22 cellular contexts compared by ENCODE assay signal in the genomic region with DNA sequence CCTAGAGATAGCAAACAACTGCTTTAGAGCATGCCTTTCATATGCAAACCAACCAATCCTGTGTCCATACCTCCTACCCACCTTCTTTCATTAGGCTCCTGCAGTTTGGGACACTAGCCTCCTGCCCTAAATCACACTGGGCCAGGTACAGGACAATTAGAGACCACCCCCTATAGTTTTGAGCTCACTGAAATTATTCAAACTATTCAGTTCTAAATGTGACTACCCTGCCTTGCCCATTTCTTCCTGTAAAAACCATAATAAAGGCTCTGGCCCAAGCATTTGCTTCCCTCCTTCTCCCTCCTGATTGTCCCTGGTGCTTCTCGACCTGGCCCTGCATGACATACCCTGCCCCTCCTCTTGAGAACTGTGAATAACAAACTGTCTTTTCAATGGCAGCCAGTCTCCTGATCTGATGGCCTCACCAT. TPM values are rescaled to one million over a fixed set of nuclear protein-coding genes. Genes with fewer than 3 reads are reported as not detected.
DNase-seq lines count a peak whose midpoint lies in the region; ATAC-seq and TF ChIP-seq lines count a peak whose summit lies in the region.
"Had no signal": no experiment of that assay in that cellular context is flagged by ENCODE, and none has a peak within 500 bp of the region (broad histone marks: within the 10 kb centered on the region; RNA-seq: fewer than 3 reads in every experiment).

No MANE protein-coding gene starts in this region.

- H3K36me3 ChIP-seq in GM23338 (ENCODE audit: insufficient read depth) = no peaks in the 10 kb centered on the region
- H3K36me3 ChIP-seq in NT2/D1 (ENCODE audit: insufficient read depth, insufficient read length, low read length) = no peaks in the 10 kb centered on the region
- no peaks in the 10 kb centered on the region for H3K36me3 ChIP-seq in iPS DF 6.9 (ENCODE audit: control insufficient read depth, insufficient read depth, low read length)
- H3K36me3 ChIP-seq: BLaER1 treated with 17β-estradiol and CSF1 and Interleukin-3, amounts not matched to agents 10 nM and 100 nM; Peyer's patch had no signal

- H3K27me3 ChIP-seq in GM23338 (ENCODE audit: insufficient read depth) (peaks cover 6% of the 10 kb centered on the region; the same call in 1 of the 2 replicates), NT2/D1 (ENCODE audit: insufficient read depth, insufficient read length) (no peaks in the 10 kb centered on the region), iPS DF 6.9 (ENCODE audit: control insufficient read depth, insufficient read depth, low read length) (no peaks in the 10 kb centered on the region)
- H3K27me3 ChIP-seq: BLaER1 treated with 17β-estradiol and CSF1 and Interleukin-3, amounts not matched to agents 10 nM and 100 nM; Peyer's patch had no signal

- H3K36me3 Mint-ChIP-seq in GM23338 (ENCODE audit: low read depth) = no peaks in the 10 kb centered on the region
- H3K36me3 Mint-ChIP-seq in nephron progenitor cell (ENCODE audit: low read depth) = peaks cover 6% of the 10 kb centered on the region
- H3K36me3 Mint-ChIP-seq: CD8-positive, alpha-beta memory T cell had no signal

- peak; percentile 89 for DNase-seq in GM23338 (ENCODE audit: low spot score)
- DNase-seq in NT2/D1 (ENCODE audit: low read depth, low spot score) = peak; percentile 89
- peak; percentile 90 for DNase-seq in iPS DF 6.9 (ENCODE audit: low read depth, low spot score)
- no peak for DNase-seq in nephron progenitor cell
- DNase-seq in NCI-H187 treated with DMSO at 0.1 percent for 48 hours (lab: John Stamatoyannopoulos, UW) = no peak
- DNase-seq in NCI-H1930 (lab: John Stamatoyannopoulos, UW) = no peak
- no peak for DNase-seq in putamen (ENCODE audit: low spot score)
- DNase-seq: 8988T; Calu3; CD8-positive, alpha-beta memory T cell; DMS153; HFFc6; NCI-H1105 treated with DMSO at 0.1 percent for 48 hours; NCI-H2081 treated with DMSO at 0.1 percent for 48 hours; NCI-H2171 treated with DMSO at 0.1 percent for 48 hours; NCI-H524 treated with DMSO at 0.1 percent for 48 hours; NCI-H82; Peyer's patch had no signal

- H3K9me3 ChIP-seq in NT2/D1 (ENCODE audit: insufficient read depth, low read length) (no peaks in the 10 kb centered on the region), iPS DF 6.9 (ENCODE audit: control insufficient read depth, insufficient read depth, low read length) (no peaks in the 10 kb centered on the region)
- H3K9me3 ChIP-seq: Peyer's patch had no signal

- H4K20me1 ChIP-seq in GM23338 (replicated peaks; ENCODE audit: insufficient read depth) = no peaks in the 10 kb centered on the region
- H4K20me1 ChIP-seq: BLaER1 treated with 17β-estradiol and CSF1 and Interleukin-3, amounts not matched to agents 10 nM and 100 nM had no signal

- ATAC-seq in GM23338 = peak; percentile 96
- ATAC-seq: SK-N-SH treated with all-trans-retinoic acid at 6 μM for 48 hours had no signal

- H3K27ac Mint-ChIP-seq in GM23338 (peak overlapping the region; percentile 69; the same call in 1 of the 2 replicates), nephron progenitor cell (peak overlapping the region; percentile 3)
- H3K27ac Mint-ChIP-seq: CD8-positive, alpha-beta memory T cell; HFFc6 had no signal

- peaks cover 6% of the 10 kb centered on the region; the same call in 1 of the 2 replicates for H3F3A ChIP-seq in GM23338 (replicated peaks; ENCODE audit: low read depth)

- no peak for TF ChIP-seq CTCF in GM23338 (conservative IDR thresholded peaks at IDR 0.05; ENCODE audit: low read depth in 2 of 2)
- TF ChIP-seq CTCF in nephron progenitor cell (IDR thresholded peaks at IDR 0.05) = no peak

- H3K4me3 ChIP-seq in GM23338 (0 out of 2 replicates have a peak overlapping the region, but pooled peaks have one; percentile 1), NT2/D1 (ENCODE audit: insufficient read length, low read depth) (no peak overlapping the region), iPS DF 6.9 (ENCODE audit: low read length) (no peak overlapping the region)
- H3K4me3 ChIP-seq: BLaER1 treated with 17β-estradiol and CSF1 and Interleukin-3, amounts not matched to agents 10 nM and 100 nM; Peyer's patch had no signal

- H3K4me1 Mint-ChIP-seq in GM23338 = peaks cover 47% of the 10 kb centered on the region
- H3K4me1 Mint-ChIP-seq in nephron progenitor cell = peaks cover 27% of the 10 kb centered on the region
- H3K4me1 Mint-ChIP-seq: CD8-positive, alpha-beta memory T cell had no signal

- no peak overlapping the region for H3K9ac ChIP-seq in NT2/D1 (ENCODE audit: insufficient read length, low read depth)
- H3K9ac ChIP-seq: BLaER1 treated with 17β-estradiol and CSF1 and Interleukin-3, amounts not matched to agents 10 nM and 100 nM; KMS-11 had no signal

- H3K27ac ChIP-seq in GM23338 (ENCODE audit: low read depth) (peak overlapping the region; percentile 3; the same call in 1 of the 2 replicates), iPS DF 6.9 (ENCODE audit: low read length) (no peak overlapping the region)
- H3K27ac ChIP-seq: BLaER1 treated with 17β-estradiol and CSF1 and Interleukin-3, amounts not matched to agents 10 nM and 100 nM; HL-60; KMS-11; Peyer's patch had no signal

- H3K4me3 Mint-ChIP-seq in GM23338 = peak overlapping the region; percentile 51
- H3K4me3 Mint-ChIP-seq in nephron progenitor cell = no peak overlapping the region
- H3K4me3 Mint-ChIP-seq: CD8-positive, alpha-beta memory T cell; HFFc6 had no signal

- H3K4me1 ChIP-seq in GM23338 (ENCODE audit: insufficient read depth) = peaks cover 43% of the 10 kb centered on the region
- no peaks in the 10 kb centered on the region for H3K4me1 ChIP-seq in NT2/D1 (ENCODE audit: insufficient read depth, insufficient read length)
- H3K4me1 ChIP-seq in iPS DF 6.9 (ENCODE audit: control insufficient read depth, insufficient read depth, low read length) = no peaks in the 10 kb centered on the region
- H3K4me1 ChIP-seq: Peyer's patch had no signal

- WGBS in iPS DF 6.9 (ENCODE audit: insufficient coverage, insufficient read length) = no CpG with 5 or more reads among the region's 1 CpG

- no peaks in the 10 kb centered on the region for H3K79me2 ChIP-seq in GM23338 (replicated peaks; ENCODE audit: insufficient read depth)

- no peaks in the 10 kb centered on the region for H3K9me3 Mint-ChIP-seq in GM23338
- peaks cover 13% of the 10 kb centered on the region for H3K9me3 Mint-ChIP-seq in nephron progenitor cell
- H3K9me3 Mint-ChIP-seq: CD8-positive, alpha-beta memory T cell; HFFc6 had no signal

- H3K4me2 ChIP-seq in GM23338 = peak overlapping the region; percentile 28
- H3K4me2 ChIP-seq: BLaER1 treated with 17β-estradiol and CSF1 and Interleukin-3, amounts not matched to agents 10 nM and 100 nM; KMS-11 had no signal

- no peaks in the 10 kb centered on the region for H3K9me2 ChIP-seq in GM23338 (ENCODE audit: insufficient read depth)

- peaks cover 8% of the 10 kb centered on the region for H3K27me3 Mint-ChIP-seq in GM23338 (ENCODE audit: insufficient read depth, low read depth, poor library complexity)
- peaks cover 13% of the 10 kb centered on the region for H3K27me3 Mint-ChIP-seq in nephron progenitor cell (ENCODE audit: low read depth, poor library complexity)

- no peak overlapping the region for H2AFZ ChIP-seq in GM23338

TF ChIP-seq in GM23338, 12 proteins besides CTCF, POLR2A, EP300 and RAD21 (continues in another document):
- TF ChIP-seq, protein P1, sequence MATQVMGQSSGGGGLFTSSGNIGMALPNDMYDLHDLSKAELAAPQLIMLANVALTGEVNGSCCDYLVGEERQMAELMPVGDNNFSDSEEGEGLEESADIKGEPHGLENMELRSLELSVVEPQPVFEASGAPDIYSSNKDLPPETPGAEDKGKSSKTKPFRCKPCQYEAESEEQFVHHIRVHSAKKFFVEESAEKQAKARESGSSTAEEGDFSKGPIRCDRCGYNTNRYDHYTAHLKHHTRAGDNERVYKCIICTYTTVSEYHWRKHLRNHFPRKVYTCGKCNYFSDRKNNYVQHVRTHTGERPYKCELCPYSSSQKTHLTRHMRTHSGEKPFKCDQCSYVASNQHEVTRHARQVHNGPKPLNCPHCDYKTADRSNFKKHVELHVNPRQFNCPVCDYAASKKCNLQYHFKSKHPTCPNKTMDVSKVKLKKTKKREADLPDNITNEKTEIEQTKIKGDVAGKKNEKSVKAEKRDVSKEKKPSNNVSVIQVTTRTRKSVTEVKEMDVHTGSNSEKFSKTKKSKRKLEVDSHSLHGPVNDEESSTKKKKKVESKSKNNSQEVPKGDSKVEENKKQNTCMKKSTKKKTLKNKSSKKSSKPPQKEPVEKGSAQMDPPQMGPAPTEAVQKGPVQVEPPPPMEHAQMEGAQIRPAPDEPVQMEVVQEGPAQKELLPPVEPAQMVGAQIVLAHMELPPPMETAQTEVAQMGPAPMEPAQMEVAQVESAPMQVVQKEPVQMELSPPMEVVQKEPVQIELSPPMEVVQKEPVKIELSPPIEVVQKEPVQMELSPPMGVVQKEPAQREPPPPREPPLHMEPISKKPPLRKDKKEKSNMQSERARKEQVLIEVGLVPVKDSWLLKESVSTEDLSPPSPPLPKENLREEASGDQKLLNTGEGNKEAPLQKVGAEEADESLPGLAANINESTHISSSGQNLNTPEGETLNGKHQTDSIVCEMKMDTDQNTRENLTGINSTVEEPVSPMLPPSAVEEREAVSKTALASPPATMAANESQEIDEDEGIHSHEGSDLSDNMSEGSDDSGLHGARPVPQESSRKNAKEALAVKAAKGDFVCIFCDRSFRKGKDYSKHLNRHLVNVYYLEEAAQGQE (IDR thresholded peaks at IDR 0.05; ENCODE audit: unreplicated experiment) = no peak
- peak; percentile 63 for TF ChIP-seq CREB1 (CRISPR knock-in tag; IDR thresholded peaks at IDR 0.05; ENCODE audit: low read depth)
- peak; percentile 97 for TF ChIP-seq ZNF114 (CRISPR knock-in tag; IDR thresholded peaks at IDR 0.05)
- peak; percentile 86 for TF ChIP-seq NANOG (IDR thresholded peaks at IDR 0.05; ENCODE audit: borderline replicate concordance)
- TF ChIP-seq STAT1 (IDR thresholded peaks at IDR 0.05; ENCODE audit: unreplicated experiment) = no peak
- TF ChIP-seq ZNF331 (CRISPR knock-in tag; IDR thresholded peaks at IDR 0.05; ENCODE audit: low read depth) = 0 out of 2 replicates have a peak, but pooled peaks have one; percentile 12
- TF ChIP-seq JUNB (IDR thresholded peaks at IDR 0.05; ENCODE audit: unreplicated experiment) = no peak
- no peak for TF ChIP-seq EZH2 (IDR thresholded peaks at IDR 0.05; ENCODE audit: low read depth, unreplicated experiment)

RNA-seq across cellular contexts. Expression of a gene that starts 31.4 kb away (rescaled TPM):
- 116 and 134 TPM in 2 replicates for total RNA-seq in GM23338 (2014; rRNA removed; shearing (Covaris generic))
- polyA plus RNA-seq in GM23338 (2016; fragmentation: Nextera tagmentation; extraction: Ambion mirVana) = 39.9 and 40.0 TPM in 2 replicates

Comparison
In these comparisons a context has a peak if more than half of its experiments do, and no peak if none do; other contexts are left out.
1. DNase-seq: peak in GM23338 (single experiment), NT2/D1 (single experiment) and iPS DF 6.9 (single experiment); none in nephron progenitor cell (single experiment), NCI-H187 treated with DMSO at 0.1 percent for 48 hours (single experiment), NCI-H1930 (0 of 2) and putamen (single experiment).